10 cellular contexts compared by ENCODE assay signal in genomic region chr13:33509642-33510229, GRCh38.
DNase-seq lines count a peak whose midpoint lies in the region; ATAC-seq and TF ChIP-seq lines count a peak whose summit lies in the region.
"Had no signal": no experiment of that assay in that cellular context is flagged by ENCODE, and none has a peak within 500 bp of the region (broad histone marks: within the 10 kb centered on the region; RNA-seq: fewer than 3 reads in every experiment).

No MANE protein-coding gene starts in this region.

- DNase-seq in DMS53 (lab: John Stamatoyannopoulos, UW) (peak; percentile 28), DMS53 treated with DMSO at 0.1 percent for 48 hours (lab: John Stamatoyannopoulos, UW; ENCODE audit: unreplicated experiment) (no peak), epithelial cell of esophagus (ENCODE audit: low read depth) (peak; percentile 34), midbrain (lab: John Stamatoyannopoulos, UW) (peak; percentile 50), transverse colon (no peak), MM.1S (no peak), NCI-H774 (lab: John Stamatoyannopoulos, UW) (no peak)
- DNase-seq in activated naive CD8-positive, alpha-beta T cell treated with anti-CD3 and anti-CD28 coated beads, Interleukin-2, amount 50 U/mL, for 24 hours = no peak

- no peaks in the 10 kb centered on the region for H3K4me1 Mint-ChIP-seq in activated naive CD8-positive, alpha-beta T cell treated with anti-CD3 and anti-CD28 coated beads, Interleukin-2, amount 50 U/mL, for 24 hours

- TF ChIP-seq CTCF in epithelial cell of esophagus (IDR thresholded peaks at IDR 0.05; ENCODE audit: insufficient read depth, low read depth, low read length, missing control alignments) (no peak), transverse colon (IDR thresholded peaks at IDR 0.05) (no peak), MM.1S (IDR thresholded peaks at IDR 0.05; ENCODE audit: low read length) (no peak)

- H3K4me3 ChIP-seq in epithelial cell of esophagus (ENCODE audit: low read length) = no peak overlapping the region
- H3K4me3 ChIP-seq in transverse colon = no peak overlapping the region
- no peak overlapping the region for H3K4me3 ChIP-seq in MM.1S (ENCODE audit: low read length)

- H3K9me3 ChIP-seq in transverse colon = no peaks in the 10 kb centered on the region
- no peaks in the 10 kb centered on the region for H3K9me3 ChIP-seq in MM.1S (replicated peaks; ENCODE audit: insufficient read depth, low read length)

- peak overlapping the region; percentile 58 to 81 (median 76) for H3K27ac ChIP-seq in transverse colon
- no peak overlapping the region for H3K27ac ChIP-seq in MM.1S (ENCODE audit: low read length)
- H3K27ac ChIP-seq: 22Rv1, RWPE1 had no signal

- no peak overlapping the region for H2AFZ ChIP-seq in MM.1S (ENCODE audit: low read length)

- no peak overlapping the region for H3K4me3 Mint-ChIP-seq in activated naive CD8-positive, alpha-beta T cell treated with anti-CD3 and anti-CD28 coated beads, Interleukin-2, amount 50 U/mL, for 24 hours

- H3K9ac ChIP-seq in MM.1S (ENCODE audit: low read length) = no peak overlapping the region

- no peaks in the 10 kb centered on the region for H3K9me3 Mint-ChIP-seq in activated naive CD8-positive, alpha-beta T cell treated with anti-CD3 and anti-CD28 coated beads, Interleukin-2, amount 50 U/mL, for 24 hours

- no peaks in the 10 kb centered on the region for H3K79me2 ChIP-seq in MM.1S (ENCODE audit: low read length)

- intact Hi-C loops in transverse colon (cut with DNase I; ENCODE audit: low total_unique reads) = no loop called here

- peaks cover 2% of the 10 kb centered on the region for H3K27me3 Mint-ChIP-seq in activated naive CD8-positive, alpha-beta T cell treated with anti-CD3 and anti-CD28 coated beads, Interleukin-2, amount 50 U/mL, for 24 hours

- H3K9me2 ChIP-seq in MM.1S (replicated peaks; ENCODE audit: insufficient read depth, low read length) = no peaks in the 10 kb centered on the region

- H3F3A ChIP-seq in MM.1S (ENCODE audit: insufficient read depth, low read length) = no peaks in the 10 kb centered on the region

- H3K4me1 ChIP-seq in transverse colon = peaks cover 0 to 15% (median 6%) of the 10 kb centered on the region in 4 donors
- no peaks in the 10 kb centered on the region for H3K4me1 ChIP-seq in MM.1S (ENCODE audit: low read length)

- no peaks in the 10 kb centered on the region for H3K27me3 ChIP-seq in transverse colon
- no peaks in the 10 kb centered on the region for H3K27me3 ChIP-seq in MM.1S (replicated peaks; ENCODE audit: insufficient read depth, low read length)

- in situ Hi-C loops in transverse colon (cut with MboI; ENCODE audit: low pct_ligation_motif_present in 1 of 4, low pct_unique_long_range_greater_than_20kb in 1 of 4, low sequenced_read_pairs in 3 of 4) = no loop called here

- H3K27ac Mint-ChIP-seq in activated naive CD8-positive, alpha-beta T cell treated with anti-CD3 and anti-CD28 coated beads, Interleukin-2, amount 50 U/mL, for 24 hours = no peak overlapping the region

- H3K36me3 ChIP-seq in transverse colon (no peaks in the 10 kb centered on the region), MM.1S (replicated peaks; ENCODE audit: insufficient read depth, low read length) (no peaks in the 10 kb centered on the region)

- H3K4me2 ChIP-seq in MM.1S (ENCODE audit: low read depth, low read length) = no peak overlapping the region

- TF ChIP-seq EP300 in transverse colon (IDR thresholded peaks at IDR 0.05; ENCODE audit: low read depth) = no peak

- ATAC-seq in activated naive CD8-positive, alpha-beta T cell treated with anti-CD3 and anti-CD28 coated beads, Interleukin-2, amount 50 U/mL, for 24 hours = no peak

- H3K36me3 Mint-ChIP-seq in activated naive CD8-positive, alpha-beta T cell treated with anti-CD3 and anti-CD28 coated beads, Interleukin-2, amount 50 U/mL, for 24 hours (ENCODE audit: low read depth) = no peaks in the 10 kb centered on the region

- no peaks in the 10 kb centered on the region for H4K20me1 ChIP-seq in MM.1S (ENCODE audit: insufficient read depth, low read length)

- 30 to 59% methylated on average over 2 to 5 of the region's 5 CpGs for WGBS in transverse colon (ENCODE audit: low coverage in 1 of 2), 2 donors

- TF ChIP-seq POLR2A in transverse colon (IDR thresholded peaks at IDR 0.05) = no peak

Comparison
In these comparisons a context has a peak if more than half of its experiments do, and no peak if none do; other contexts are left out.
1. DNase-seq: peak in DMS53 (single experiment), epithelial cell of esophagus (single experiment) and midbrain (single experiment); none in DMS53 treated with DMSO at 0.1 percent for 48 hours (single experiment), transverse colon (single experiment), activated naive CD8-positive, alpha-beta T cell treated with anti-CD3 and anti-CD28 coated beads, Interleukin-2, amount 50 U/mL, for 24 hours (single experiment), MM.1S (single experiment) and NCI-H774 (single experiment).